16 cellular contexts compared by ENCODE assay signal in genomic region chr7:80736371-80736770, GRCh38.
"Had no signal": no experiment of that assay in that cellular context is flagged by ENCODE, and none has a peak within 500 bp of the region (broad histone marks: within the 10 kb centered on the region; RNA-seq: fewer than 3 reads in every experiment).

No MANE protein-coding gene starts in this region.

- DNase-seq: activated CD4-positive, alpha-beta T cell treated with anti-CD3 and anti-CD28 coated beads, Interleukin-2, amount 50 U/mL, for 1 hour; activated CD8-positive, alpha-beta memory T cell treated with anti-CD3 and anti-CD28 coated beads for 24 hours; activated naive CD8-positive, alpha-beta T cell treated with anti-CD3 and anti-CD28 coated beads, Interleukin-2, amount 10 ng/mL, durations not matched to agents 7 days and 5 days; anterior cingulate cortex; dermis blood vessel endothelial cell; erythroblast; left lung; mucosa of descending colon; naive thymus-derived CD4-positive, alpha-beta T cell; pancreas; stimulated activated CD4-positive, alpha-beta T cell treated with anti-CD3 and anti-CD28 coated beads, Interleukin-1b, Interleukin-23, amount 100 ng/mL, for 48 hours; stomach; testis; upper lobe of right lung had no signal

- H3K36me3 ChIP-seq: left lung, pancreas, stomach, upper lobe of right lung had no signal

- ATAC-seq: left lung; mucosa of descending colon; naive thymus-derived CD4-positive, alpha-beta T cell; pancreas; sciatic nerve; upper lobe of right lung had no signal

- H3K27ac ChIP-seq: left lung, pancreas, stomach, testis, upper lobe of right lung had no signal

- FAIRE-seq: islet of Langerhans, pancreas had no signal

- H3K27me3 ChIP-seq: left lung, pancreas, stomach, testis, upper lobe of right lung had no signal

- H3K4me1 ChIP-seq: left lung, pancreas, testis, upper lobe of right lung had no signal

- H3K9me3 ChIP-seq: left lung, mucosa of descending colon, pancreas, stomach, testis, upper lobe of right lung had no signal

- H3K4me3 ChIP-seq: left lung, mucosa of descending colon, pancreas, stomach, testis, upper lobe of right lung had no signal
